In genomic region chr11:64342869-64343739, GRCh38 we compare ENCODE assay signal across 1 cellular context.
A peak's percentile ranks its signal among the peaks of the same experiment; 100 is the strongest.
TF ChIP-seq lines count a peak whose summit lies in the region.

No MANE protein-coding gene starts in this region.

TF ChIP-seq in GM12878, 131 proteins besides CTCF, POLR2A, EP300 and RAD21:
- TF ChIP-seq ZNF622 (IDR thresholded peaks at IDR 0.05) (no peak), HDGF (IDR thresholded peaks at IDR 0.05) (0 out of 2 replicates have a peak, but pooled peaks have one; percentile 11)
